In the genomic region with DNA sequence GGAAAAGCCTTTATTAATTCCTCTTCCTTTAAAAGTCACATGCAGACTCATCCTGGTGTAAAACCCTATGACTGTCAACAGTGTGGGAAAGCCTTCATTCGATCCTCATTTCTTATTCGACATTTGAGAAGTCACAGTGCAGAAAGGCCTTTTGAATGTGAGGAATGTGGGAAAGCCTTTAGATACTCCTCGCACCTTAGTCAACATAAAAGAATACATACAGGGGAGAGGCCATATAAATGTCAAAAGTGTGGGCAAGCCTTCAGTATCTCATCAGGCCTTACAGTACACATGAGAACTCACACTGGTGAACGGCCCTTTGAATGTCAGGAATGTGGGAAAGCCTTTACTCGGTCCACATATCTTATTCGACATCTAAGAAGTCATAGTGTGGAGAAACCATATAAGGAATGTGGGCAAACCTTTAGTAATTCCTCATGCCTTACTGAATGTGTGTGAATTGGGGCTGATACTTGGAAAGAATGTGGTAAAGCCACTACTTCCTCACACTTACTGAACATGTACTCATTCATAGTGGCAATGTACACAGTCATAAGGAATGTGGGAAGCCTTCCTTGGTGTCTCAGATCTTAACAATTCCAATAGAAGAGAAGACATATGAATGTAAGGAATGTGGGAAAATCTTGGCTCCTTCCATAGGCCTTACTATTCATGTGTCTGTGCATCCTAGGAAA, we compare ENCODE assay signal across 19 cellular contexts. TPM values are rescaled to one million over a fixed set of nuclear protein-coding genes. Genes with fewer than 3 reads are reported as not detected.
DNase-seq lines count a peak whose midpoint lies in the region; ATAC-seq and TF ChIP-seq lines count a peak whose summit lies in the region.
"Had no signal": no experiment of that assay in that cellular context is flagged by ENCODE, and none has a peak within 500 bp of the region (broad histone marks: within the 10 kb centered on the region; RNA-seq: fewer than 3 reads in every experiment).

No MANE protein-coding gene starts in this region.

- H3K9me3 ChIP-seq in A673 (ENCODE audit: low read depth, low read length, poor library complexity, severe bottlenecking) (peaks cover 83% of the 10 kb centered on the region), liver (ENCODE audit: control insufficient read depth in 4 of 4, low read length in 3 of 4) (peaks cover 33 to 88% (median 69%) of the 10 kb centered on the region in 4 donors)

- H3K79me2 ChIP-seq in GM23338 (replicated peaks; ENCODE audit: insufficient read depth), result 0 out of 2 replicates have a peak, but pooled peaks cover 6% of the 10 kb centered on the region

- POLR2A ChIA-PET in A673 (lab: Charles Lee; ENCODE audit: low non-redundant PET), result no interaction called here

- intact Hi-C loops in A673 (cut with micrococcal nuclease; ENCODE audit: unreplicated experiment), result no loop called here

- no peak overlapping the region for H3K4me2 ChIP-seq in GM23338

- in situ Hi-C loops in astrocyte of the spinal cord (cut with HindIII; ENCODE audit: low sequenced_read_pairs), result no loop called here

- BruUV-seq in A673 (replicated peaks; lab: Mats Ljungman, UMichigan), result TSS peak; percentile 13

- H3K4me1 Mint-ChIP-seq in GM23338, result no peaks in the 10 kb centered on the region
- H3K4me1 Mint-ChIP-seq: H9 had no signal

- H3K4me1 ChIP-seq in A673 (ENCODE audit: insufficient read depth, low read length, poor library complexity, severe bottlenecking), result no peaks in the 10 kb centered on the region
- no peaks in the 10 kb centered on the region for H3K4me1 ChIP-seq in GM23338 (ENCODE audit: insufficient read depth)
- H3K4me1 ChIP-seq in liver (ENCODE audit: control insufficient read depth in 4 of 4, insufficient read depth in 4 of 4, low read length in 3 of 4), result no peaks in the 10 kb centered on the region
- H3K4me1 ChIP-seq: suprapubic skin had no signal

- no peaks in the 10 kb centered on the region for H3K27me3 ChIP-seq in A673 (replicated peaks; ENCODE audit: insufficient read depth, low read depth, low read length, poor library complexity)
- no peaks in the 10 kb centered on the region for H3K27me3 ChIP-seq in GM23338 (ENCODE audit: insufficient read depth)
- no peaks in the 10 kb centered on the region for H3K27me3 ChIP-seq in liver (ENCODE audit: control insufficient read depth in 4 of 4, insufficient read depth in 4 of 4, low read length in 3 of 4)
- H3K27me3 ChIP-seq: suprapubic skin had no signal

- CTCF ChIA-PET in A673 (lab: Charles Lee), result no interaction called here

- H3K9ac ChIP-seq in liver (ENCODE audit: low read depth in 1 of 2, low read length in 2 of 2), result no peak overlapping the region

- H3K36me3 ChIP-seq in A673 (ENCODE audit: insufficient read depth, low read length, poor library complexity, severe bottlenecking), result peaks cover 28% of the 10 kb centered on the region
- H3K36me3 ChIP-seq in GM23338 (ENCODE audit: insufficient read depth), result peaks cover 81% of the 10 kb centered on the region
- peaks cover 4 to 58% (median 54%) of the 10 kb centered on the region in 4 donors for H3K36me3 ChIP-seq in liver (ENCODE audit: control insufficient read depth in 4 of 4, insufficient read depth in 3 of 4, low read depth in 1 of 4, low read length in 3 of 4)

- H4K20me1 ChIP-seq in GM23338 (replicated peaks; ENCODE audit: insufficient read depth), result no peaks in the 10 kb centered on the region

- no peak overlapping the region for H3K27ac Mint-ChIP-seq in GM23338
- H3K27ac Mint-ChIP-seq: activated CD8-positive, alpha-beta T cell treated with anti-CD3 and anti-CD28 coated beads for 36 hours; activated naive CD4-positive, alpha-beta T cell treated with anti-CD3 and anti-CD28 coated beads, Interleukin-2, amount 50 U/mL, for 72 hours; dendritic cell treated with granulocyte-macrophage colony-stimulating factor and Interleukin-4, amounts not matched to agents 40 ng/mL and 50 ng/mL, for 4 days; H9 had no signal

- TF ChIP-seq CTCF in A673 (conservative IDR thresholded peaks at IDR 0.05; ENCODE audit: low read depth, low read length) (no peak), GM23338 (conservative IDR thresholded peaks at IDR 0.05; ENCODE audit: low read depth in 2 of 2) (no peak), astrocyte of the spinal cord (IDR thresholded peaks at IDR 0.05; ENCODE audit: low read depth, low read length) (no peak), liver (IDR thresholded peaks at IDR 0.05; ENCODE audit: low read depth, low read length, missing input control) (no peak)

- no peaks in the 10 kb centered on the region for H3K9me2 ChIP-seq in GM23338 (ENCODE audit: insufficient read depth)

- 97% methylated on average over 6 of the region's 6 CpGs for WGBS in liver

- DNase-seq in A673 (ENCODE audit: low spot score) (no peak), GM23338 (ENCODE audit: low spot score) (peak; percentile 14), astrocyte of the spinal cord (ENCODE audit: low read depth, low spot score) (peak; percentile 9), HuH-7.5 (ENCODE audit: low spot score) (no peak)
- DNase-seq in activated naive CD4-positive, alpha-beta T cell (lab: John Stamatoyannopoulos, UW), result no peak
- DNase-seq: activated CD4-positive, CD25-positive, alpha-beta regulatory T cell; activated CD8-positive, alpha-beta T cell treated with anti-CD3 and anti-CD28 coated beads for 36 hours; activated T-cell treated with anti-CD3 and anti-CD28 coated beads, Interleukin-2, amount 50 U/mL, for 1 hour; H9; left colon; NCI-H2029; T1000 had no signal

- H3K4me3 Mint-ChIP-seq in GM23338, result no peak overlapping the region
- H3K4me3 Mint-ChIP-seq: activated CD8-positive, alpha-beta T cell treated with anti-CD3 and anti-CD28 coated beads for 36 hours; dendritic cell treated with granulocyte-macrophage colony-stimulating factor and Interleukin-4, amounts not matched to agents 40 ng/mL and 50 ng/mL, for 4 days; H9 had no signal

- H3F3A ChIP-seq in GM23338 (replicated peaks; ENCODE audit: low read depth), result no peaks in the 10 kb centered on the region

- H3K4me3 ChIP-seq in A673 (ENCODE audit: low read depth, low read length, poor library complexity, severe bottlenecking) (no peak overlapping the region), GM23338 (peak overlapping the region; percentile 12; the same call in 1 of the 2 replicates), astrocyte of the spinal cord (ENCODE audit: low read depth, low read length) (no peak overlapping the region), liver (ENCODE audit: low read depth in 1 of 3, low read length in 3 of 3) (peak overlapping the region in 2 of 3 donors; percentile 16 to 66)
- H3K4me3 ChIP-seq: suprapubic skin had no signal

- no peak for TF ChIP-seq RAD21 in liver (IDR thresholded peaks at IDR 0.05)

- ATAC-seq in GM23338 (no peak), HG02571 (IDR thresholded peaks at IDR 0.05; ENCODE audit: unreplicated experiment) (no peak), GM21515 (IDR thresholded peaks at IDR 0.05; ENCODE audit: unreplicated experiment) (no peak)
- ATAC-seq: activated CD8-positive, alpha-beta T cell treated with anti-CD3 and anti-CD28 coated beads for 36 hours; activated naive CD4-positive, alpha-beta T cell treated with anti-CD3 and anti-CD28 coated beads, Interleukin-2, amount 50 U/mL, for 72 hours; left colon had no signal

- peaks cover 94% of the 10 kb centered on the region for H3K9me3 Mint-ChIP-seq in GM23338

- H3K27me3 Mint-ChIP-seq in GM23338 (ENCODE audit: insufficient read depth, low read depth, poor library complexity), result peaks cover 2% of the 10 kb centered on the region
- H3K27me3 Mint-ChIP-seq: activated CD8-positive, alpha-beta T cell treated with anti-CD3 and anti-CD28 coated beads for 36 hours; dendritic cell treated with granulocyte-macrophage colony-stimulating factor and Interleukin-4, amounts not matched to agents 40 ng/mL and 50 ng/mL, for 4 days had no signal

- H3K27ac ChIP-seq in A673 (ENCODE audit: low read depth, low read length, poor library complexity, severe bottlenecking), result no peak overlapping the region
- H3K27ac ChIP-seq in GM23338 (ENCODE audit: low read depth), result no peak overlapping the region
- H3K27ac ChIP-seq in liver (ENCODE audit: low read depth in 1 of 2, low read length in 2 of 2), result no peak overlapping the region
- H3K27ac ChIP-seq: RWPE1, suprapubic skin had no signal

- H3K36me3 Mint-ChIP-seq in GM23338 (ENCODE audit: low read depth), result peaks cover 85% of the 10 kb centered on the region

- H2AFZ ChIP-seq in GM23338, result no peak overlapping the region

TF ChIP-seq in GM23338, 12 proteins besides CTCF, POLR2A, EP300 and RAD21:
- TF ChIP-seq ZNF114 (CRISPR knock-in tag; IDR thresholded peaks at IDR 0.05) (no peak), EZH2 (IDR thresholded peaks at IDR 0.05; ENCODE audit: low read depth, unreplicated experiment) (no peak), POLR2AphosphoS5 (IDR thresholded peaks at IDR 0.05; ENCODE audit: low read depth) (no peak), ZNF331 (CRISPR knock-in tag; IDR thresholded peaks at IDR 0.05; ENCODE audit: low read depth) (no peak), CREB1 (CRISPR knock-in tag; IDR thresholded peaks at IDR 0.05; ENCODE audit: low read depth) (no peak)

TF ChIP-seq in liver, 16 proteins besides CTCF, POLR2A, EP300 and RAD21 (continues in another document):
- TF ChIP-seq FOXA2 (IDR thresholded peaks at IDR 0.05) (no peak), HNF4A (conservative IDR thresholded peaks at IDR 0.05) (no peak), JUND (IDR thresholded peaks at IDR 0.05) (no peak), GABPA (IDR thresholded peaks at IDR 0.05 in 1 of 2, conservative IDR thresholded peaks at IDR 0.05 in 1 of 2) (no peak), FOXA1 (IDR thresholded peaks at IDR 0.05) (no peak)

RNA-seq across cellular contexts. Expression of a gene that starts 18.8 kb away (rescaled TPM):
- total RNA-seq in A673 (2021), result 12.3 and 17.2 TPM in 2 replicates
- 18.9 and 20.8 TPM in 2 replicates for total RNA-seq in GM23338 (2014; rRNA removed; shearing (Covaris generic))
- polyA plus RNA-seq in GM23338 (2016; fragmentation: Nextera tagmentation; extraction: Ambion mirVana), result 15.4 and 19.3 TPM in 2 replicates
- total RNA-seq in liver, result 1 to 10 TPM; 2.6 to 6.2 TPM
- polyA plus RNA-seq in liver, result 1 to 10 TPM; 3.1 to 4.1 TPM

RNA-seq across cellular contexts. Expression of a gene that starts 20.1 kb away (rescaled TPM):
- total RNA-seq in A673 (2021) (2.7 and 3.8 TPM in 2 replicates), liver (under 1 TPM; 0.51 to 0.67 TPM)
- total RNA-seq in GM23338 (2014; rRNA removed; shearing (Covaris generic)), result 5.0 and 7.1 TPM in 2 replicates
- polyA plus RNA-seq in GM23338 (2016; fragmentation: Nextera tagmentation; extraction: Ambion mirVana) (5.6 and 5.8 TPM in 2 replicates), liver (under 1 TPM; 0.32 to 0.40 TPM)

RNA-seq across cellular contexts. Expression of a gene that starts 33.1 kb away (rescaled TPM):
- total RNA-seq in A673 (2021) (5.5 and 6.6 TPM in 2 replicates), liver (1 to 10 TPM; 2.5 to 3.0 TPM)
- 3.3 and 11.8 TPM in 2 replicates for total RNA-seq in GM23338 (2014; rRNA removed; shearing (Covaris generic))
- polyA plus RNA-seq in GM23338 (2016; fragmentation: Nextera tagmentation; extraction: Ambion mirVana) (2.6 and 3.0 TPM in 2 replicates), liver (1 to 10 TPM in 1 of 2 donors, under 1 TPM in 1; 0.91 to 1.1 TPM)

Comparison
In these comparisons a context has a peak if more than half of its experiments do, and no peak if none do; other contexts are left out.
1. DNase-seq: peak in GM23338 (single experiment) and astrocyte of the spinal cord (single experiment); none in A673 (single experiment), HuH-7.5 (single experiment) and activated naive CD4-positive, alpha-beta T cell (0 of 4).
2. H3K4me3 ChIP-seq: peak in GM23338 (single experiment) and liver (2 of 3); none in A673 (single experiment) and astrocyte of the spinal cord (single experiment).